ENCODE assay signal across 16 cellular contexts in the genomic region with DNA sequence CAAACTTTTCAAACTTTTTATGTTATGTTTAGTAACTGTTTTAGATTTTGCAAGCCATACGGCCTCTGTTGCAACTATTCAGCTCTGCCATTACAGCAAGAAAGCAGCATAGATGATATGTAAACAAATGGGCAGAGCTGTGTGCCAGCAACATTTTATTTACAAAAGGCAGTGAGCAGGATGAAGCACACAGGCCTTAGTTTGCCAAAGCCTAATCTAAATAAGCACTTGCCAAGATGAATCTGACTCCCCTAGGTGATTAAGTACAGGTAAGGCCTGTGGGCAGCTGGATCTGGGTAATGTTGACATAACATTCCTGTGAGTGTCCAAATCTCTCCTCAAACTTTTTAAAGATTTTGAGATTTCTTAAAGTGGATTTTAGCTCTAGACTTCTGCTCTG. TPM values are rescaled to one million over a fixed set of nuclear protein-coding genes. Genes with fewer than 3 reads are reported as not detected.
A peak's percentile ranks its signal among the peaks of the same experiment; 100 is the strongest.
DNase-seq lines count a peak whose midpoint lies in the region; ATAC-seq and TF ChIP-seq lines count a peak whose summit lies in the region.
"Had no signal": no experiment of that assay in that cellular context is flagged by ENCODE, and none has a peak within 500 bp of the region (broad histone marks: within the 10 kb centered on the region; RNA-seq: fewer than 3 reads in every experiment).

No MANE protein-coding gene starts in this region.

- H3K4me1 Mint-ChIP-seq in progenitor cell of endocrine pancreas (ENCODE audit: low read depth): peaks cover 17% of the 10 kb centered on the region

- peaks cover 16% of the 10 kb centered on the region for H3K9me3 ChIP-seq in HUES48 (ENCODE audit: control insufficient read depth, insufficient read depth, low read length)

- no peaks in the 10 kb centered on the region for H3K36me3 ChIP-seq in HUES48 (ENCODE audit: control insufficient read depth, insufficient read depth, low read length)
- H3K36me3 ChIP-seq: SJSA1 had no signal

- peak overlapping the region; percentile 81 for H3K27ac ChIP-seq in HUES48 (ENCODE audit: low read depth, low read length)
- H3K27ac ChIP-seq: parathyroid adenoma, SJSA1 had no signal

- no peaks in the 10 kb centered on the region for H3K27me3 ChIP-seq in HUES48 (ENCODE audit: control insufficient read depth, insufficient read depth, low read length)
- H3K27me3 ChIP-seq: SJSA1 had no signal

- H3K4me3 Mint-ChIP-seq in progenitor cell of endocrine pancreas (ENCODE audit: low read depth): no peak overlapping the region
- H3K4me3 Mint-ChIP-seq: activated CD4-positive, alpha-beta T cell treated with anti-CD3 and anti-CD28 coated beads, Interleukin-2, amount 10 ng/mL, durations not matched to agents 24 days and 14 days had no signal

- no peak overlapping the region for H3K4me3 ChIP-seq in HUES48 (ENCODE audit: low read depth, low read length)
- H3K4me3 ChIP-seq: SJSA1 had no signal

- peak; percentile 44 to 89 for DNase-seq in NCI-H2081 (lab: John Stamatoyannopoulos, UW)
- peak; percentile 31 for DNase-seq in dedifferentiated amniotic fluid mesenchymal stem cell (ENCODE audit: extremely low spot score)
- no peak for DNase-seq in progenitor cell of endocrine pancreas (ENCODE audit: low spot score, unreplicated experiment)
- no peak for DNase-seq in superior temporal gyrus (ENCODE audit: extremely low spot score)
- no peak for DNase-seq in amygdala (lab: John Stamatoyannopoulos, UW)
- DNase-seq in cerebellar cortex (ENCODE audit: low spot score): no peak
- DNase-seq: activated CD4-positive, alpha-beta T cell treated with anti-CD3 and anti-CD28 coated beads, Interleukin-2, amount 10 ng/mL, durations not matched to agents 24 days and 14 days; activated CD8-positive, alpha-beta memory T cell treated with anti-CD3 and anti-CD28 coated beads, Interleukin-2, amount 50 U/mL, for 48 hours; activated gamma-delta T cell; NCI-H446 treated with DMSO at 0.1 percent for 48 hours; stimulated activated CD4-positive, alpha-beta T cell treated with anti-CD3 and anti-CD28 coated beads, Interleukin-4, amount 100 ng/mL, for 24 hours; T1000 had no signal

- H3K9ac ChIP-seq in HUES48 (ENCODE audit: low read depth, low read length): no peak overlapping the region
- H3K9ac ChIP-seq: parathyroid adenoma had no signal

- no peak for ATAC-seq in GM19324 (IDR thresholded peaks at IDR 0.05; ENCODE audit: low FRiP score, unreplicated experiment)

- peaks cover 2% of the 10 kb centered on the region for H3K36me3 Mint-ChIP-seq in progenitor cell of endocrine pancreas (ENCODE audit: insufficient read depth)

- no peaks in the 10 kb centered on the region for H3K27me3 Mint-ChIP-seq in progenitor cell of endocrine pancreas

- peaks cover 19% of the 10 kb centered on the region for H3K9me3 Mint-ChIP-seq in progenitor cell of endocrine pancreas (ENCODE audit: low read depth)
- H3K9me3 Mint-ChIP-seq: activated CD4-positive, alpha-beta T cell treated with anti-CD3 and anti-CD28 coated beads, Interleukin-2, amount 10 ng/mL, durations not matched to agents 24 days and 14 days had no signal

- H3K4me1 ChIP-seq in HUES48 (ENCODE audit: control insufficient read depth, insufficient read depth, low read length): peaks cover 9% of the 10 kb centered on the region
- H3K4me1 ChIP-seq: parathyroid adenoma, SJSA1 had no signal

- H3K27ac Mint-ChIP-seq in progenitor cell of endocrine pancreas: peak overlapping the region; percentile 79
- H3K27ac Mint-ChIP-seq: activated CD4-positive, alpha-beta T cell treated with anti-CD3 and anti-CD28 coated beads, Interleukin-2, amount 10 ng/mL, durations not matched to agents 24 days and 14 days had no signal

- no peak for TF ChIP-seq CTCF in progenitor cell of endocrine pancreas (IDR thresholded peaks at IDR 0.05; ENCODE audit: unreplicated experiment)

RNA-seq across cellular contexts. Expression of gene MRPS9, which starts 32.3 kb away (rescaled TPM):
- 42.3 and 42.8 TPM in 2 replicates for total RNA-seq in progenitor cell of endocrine pancreas

Comparison
In these comparisons a context has a peak if more than half of its experiments do, and no peak if none do; other contexts are left out.
1. DNase-seq: peak in NCI-H2081 (2 of 2) and dedifferentiated amniotic fluid mesenchymal stem cell (single experiment); none in progenitor cell of endocrine pancreas (single experiment), superior temporal gyrus (single experiment), amygdala (0 of 56) and cerebellar cortex (single experiment).